In the genomic region with DNA sequence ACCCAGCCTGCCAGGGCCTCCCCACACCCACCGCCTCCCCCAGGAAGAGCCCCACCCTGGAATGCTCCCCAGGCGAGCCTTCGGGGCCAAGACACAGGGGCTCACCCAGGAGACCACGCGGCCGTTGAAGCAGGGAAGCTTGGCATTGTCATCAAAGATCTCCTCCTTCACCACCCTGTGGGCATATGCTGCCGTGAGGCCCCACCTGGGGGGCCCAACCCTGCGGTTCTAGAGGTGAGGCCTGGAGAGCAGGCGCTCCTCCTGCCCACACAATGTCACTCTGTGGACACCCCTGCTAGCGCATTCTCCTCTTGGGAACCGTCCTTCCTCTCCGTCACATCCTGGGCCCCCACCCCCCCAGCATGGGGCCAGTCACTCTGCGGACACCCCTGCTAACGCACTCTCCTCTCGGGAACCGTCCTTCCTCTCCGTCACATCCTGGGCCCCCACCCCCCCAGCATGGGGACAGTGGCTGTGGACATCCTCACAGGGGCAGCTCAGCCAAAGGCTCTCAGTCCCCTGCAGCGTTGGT, we compare ENCODE assay signal across 16 cellular contexts. TPM values are rescaled to one million over a fixed set of nuclear protein-coding genes. Genes with fewer than 3 reads are reported as not detected.
DNase-seq lines count a peak whose midpoint lies in the region; ATAC-seq and TF ChIP-seq lines count a peak whose summit lies in the region.
"Had no signal": no experiment of that assay in that cellular context is flagged by ENCODE, and none has a peak within 500 bp of the region (broad histone marks: within the 10 kb centered on the region; RNA-seq: fewer than 3 reads in every experiment).

No MANE protein-coding gene starts in this region.

- H4K20me1 ChIP-seq in HCT116 (ENCODE audit: insufficient read depth) (peaks cover under 1% of the 10 kb centered on the region; the same call in 1 of the 2 replicates), neural progenitor cell (ENCODE audit: low read depth) (peaks cover 54% of the 10 kb centered on the region), smooth muscle cell (ENCODE audit: low read depth) (peaks cover 74% of the 10 kb centered on the region)

- H3K4me3 Mint-ChIP-seq in neural progenitor cell = peak overlapping the region; percentile 52
- no peak overlapping the region for H3K4me3 Mint-ChIP-seq in CD14-positive monocyte
- H3K4me3 Mint-ChIP-seq: CD4-positive, alpha-beta T cell; H9 had no signal

- ATAC-seq in HCT116 (no peak), RWPE2 (ENCODE audit: low read depth) (no peak), HG03457 (IDR thresholded peaks at IDR 0.05; ENCODE audit: unreplicated experiment) (no peak), HG03095 (IDR thresholded peaks at IDR 0.05; ENCODE audit: unreplicated experiment) (no peak)
- ATAC-seq: A549, HepG2 had no signal

- peaks cover 70% of the 10 kb centered on the region for H3K79me2 ChIP-seq in HCT116 (ENCODE audit: insufficient read depth, low read length)
- H3K79me2 ChIP-seq in neural progenitor cell (ENCODE audit: low read depth) = peaks cover 34% of the 10 kb centered on the region
- peaks cover 44% of the 10 kb centered on the region for H3K79me2 ChIP-seq in smooth muscle cell (ENCODE audit: low read depth)

- H3K4me3 ChIP-seq in HCT116 (replicated peaks in 1 of 2; ENCODE audit: low read depth in 1 of 2, low read length in 2 of 2) (no peak overlapping the region), RWPE2 (ENCODE audit: severe bottlenecking) (no peak overlapping the region), neural progenitor cell (no peak overlapping the region), smooth muscle cell (no peak overlapping the region)
- H3K4me3 ChIP-seq: A549 had no signal

- DNase-seq in HCT116 (ENCODE audit: low read depth, low spot score) = no peak
- no peak for DNase-seq in RWPE2 (ENCODE audit: low spot score)
- DNase-seq in neural progenitor cell (ENCODE audit: low spot score) = no peak
- DNase-seq in CD14-positive monocyte (ENCODE audit: low spot score) = no peak
- DNase-seq in smooth muscle cell (lab: John Stamatoyannopoulos, UW; ENCODE audit: unreplicated experiment) = no peak
- DNase-seq: BE2C; CD4-positive, alpha-beta T cell; DMS153; DMS79 treated with DMSO at 0.1 percent for 48 hours; EL; GOT3; H9 had no signal

- H3K9me3 ChIP-seq in HCT116 (ENCODE audit: control insufficient read depth in 1 of 2, insufficient read depth in 1 of 2, low read depth in 1 of 2, low read length in 2 of 2) = no peaks in the 10 kb centered on the region
- no peaks in the 10 kb centered on the region for H3K9me3 ChIP-seq in RWPE2 (ENCODE audit: severe bottlenecking)
- H3K9me3 ChIP-seq in neural progenitor cell (ENCODE audit: low read depth) = no peaks in the 10 kb centered on the region
- no peaks in the 10 kb centered on the region for H3K9me3 ChIP-seq in smooth muscle cell (replicated peaks; ENCODE audit: low read depth)
- H3K9me3 ChIP-seq: A549, BE2C had no signal

- H3K4me1 ChIP-seq in HCT116 (ENCODE audit: control insufficient read depth in 1 of 2, insufficient read depth in 2 of 2, low read length in 2 of 2) (peaks cover 41 to 66% of the 10 kb centered on the region in 2 experiments), RWPE2 (ENCODE audit: insufficient read depth, poor library complexity, severe bottlenecking) (peaks cover 26% of the 10 kb centered on the region), neural progenitor cell (peaks cover 4% of the 10 kb centered on the region), smooth muscle cell (ENCODE audit: low read depth) (peaks cover 4% of the 10 kb centered on the region)

- H3F3A ChIP-seq in neural progenitor cell (ENCODE audit: low read depth) (peaks cover 7% of the 10 kb centered on the region), smooth muscle cell (ENCODE audit: low read depth) (no peaks in the 10 kb centered on the region)

- TF ChIP-seq CTCF in HCT116 (IDR thresholded peaks at IDR 0.05 in 2 of 3, conservative IDR thresholded peaks at IDR 0.05 in 1 of 3; ENCODE audit: borderline replicate concordance in 1 of 3, insufficient read depth in 1 of 3, low read depth in 2 of 3, low read length in 2 of 3) (no peak), RWPE2 (IDR thresholded peaks at IDR 0.05; ENCODE audit: poor library complexity, severe bottlenecking) (no peak), neural progenitor cell (IDR thresholded peaks at IDR 0.05) (no peak), CD14-positive monocyte (IDR thresholded peaks at IDR 0.05) (no peak), smooth muscle cell (IDR thresholded peaks at IDR 0.05; ENCODE audit: borderline replicate concordance, insufficient read depth, poor library complexity, severe bottlenecking) (no peak)

- BruUV-seq in HCT116 (replicated peaks; lab: Mats Ljungman, UMichigan) = no TSS peak

- CTCF ChIA-PET in HCT116 (lab: Charles Lee) = no interaction called here

- POLR2A ChIA-PET in HCT116 (lab: Charles Lee) = no interaction called here

- H3K27ac Mint-ChIP-seq in neural progenitor cell (no peak overlapping the region), CD14-positive monocyte (peak overlapping the region in 1 of 7 donors; percentile 75)
- H3K27ac Mint-ChIP-seq: CD4-positive, alpha-beta T cell had no signal

- H2AFZ ChIP-seq in HCT116 (ENCODE audit: low read depth, low read length, poor library complexity, severe bottlenecking) (no peak overlapping the region), neural progenitor cell (replicated peaks) (no peak overlapping the region), smooth muscle cell (ENCODE audit: low read depth) (no peak overlapping the region)

- no peaks in the 10 kb centered on the region for H3K9me2 ChIP-seq in HCT116 (ENCODE audit: insufficient read depth)

- no peaks in the 10 kb centered on the region for H3K27me3 ChIP-seq in HCT116 (ENCODE audit: insufficient read depth, low read length)
- H3K27me3 ChIP-seq in RWPE2 (ENCODE audit: insufficient read depth, poor library complexity, severe bottlenecking) = no peaks in the 10 kb centered on the region
- no peaks in the 10 kb centered on the region for H3K27me3 ChIP-seq in neural progenitor cell
- H3K27me3 ChIP-seq in smooth muscle cell (ENCODE audit: low read depth) = no peaks in the 10 kb centered on the region
- H3K27me3 ChIP-seq: BE2C had no signal

- H3K36me3 Mint-ChIP-seq in neural progenitor cell (peaks cover 10% of the 10 kb centered on the region), CD14-positive monocyte (peaks cover 21 to 40% of the 10 kb centered on the region in 2 donors)

- TF ChIP-seq POLR2A in HCT116 (IDR thresholded peaks at IDR 0.05; ENCODE audit: borderline replicate concordance, extremely low read depth, insufficient read depth, insufficient read length) = no peak

- RAD21 ChIA-PET in HCT116 (lab: Charles Lee; ENCODE audit: low non-redundant PET in 1 of 2, low total read pairs in 2 of 2, uncharacterized antibody in 2 of 2, unreplicated experiment in 2 of 2) = no interaction called here

- no peak for TF ChIP-seq RAD21 in HCT116 (IDR thresholded peaks at IDR 0.05; ENCODE audit: low read depth)

- H3K9ac ChIP-seq in HCT116 (ENCODE audit: low read length) = no peak overlapping the region; the same call in 1 of the 2 replicates
- H3K9ac ChIP-seq in neural progenitor cell = no peak overlapping the region
- no peak overlapping the region for H3K9ac ChIP-seq in smooth muscle cell (ENCODE audit: low read depth)

- H3K4me1 Mint-ChIP-seq in neural progenitor cell (peaks cover 4% of the 10 kb centered on the region), CD14-positive monocyte (peaks cover 9% of the 10 kb centered on the region)

- H3K9me3 Mint-ChIP-seq in neural progenitor cell (no peaks in the 10 kb centered on the region), CD14-positive monocyte (peaks cover 0 to 1% (median 0%) of the 10 kb centered on the region in 7 donors)
- H3K9me3 Mint-ChIP-seq: CD4-positive, alpha-beta T cell had no signal

- H3K4me2 ChIP-seq in HCT116 (ENCODE audit: low read length) (peak overlapping the region; percentile 96; the same call in 1 of the 2 replicates), neural progenitor cell (no peak overlapping the region), smooth muscle cell (no peak overlapping the region)

- H3K27me3 Mint-ChIP-seq in neural progenitor cell (ENCODE audit: insufficient read depth, low read depth) = peaks cover 2% of the 10 kb centered on the region
- H3K27me3 Mint-ChIP-seq in CD14-positive monocyte (ENCODE audit: low read depth in 3 of 3) = peaks cover 2 to 6% (median 4%) of the 10 kb centered on the region in 3 donors
- H3K27me3 Mint-ChIP-seq: CD4-positive, alpha-beta T cell had no signal

- H3K36me3 ChIP-seq in HCT116 (ENCODE audit: control insufficient read depth in 1 of 2, insufficient read depth in 2 of 2, low read length in 2 of 2) (peaks cover 7 to 30% of the 10 kb centered on the region in 2 experiments; a peak in 3 of 4 replicates), RWPE2 (ENCODE audit: low read depth) (peaks cover 30% of the 10 kb centered on the region), neural progenitor cell (no peaks in the 10 kb centered on the region), smooth muscle cell (ENCODE audit: low read depth) (no peaks in the 10 kb centered on the region)

- WGBS in smooth muscle cell (ENCODE audit: low lambda C conversion rate) = 95% methylated on average over 18 of the region's 18 CpGs

- H3K27ac ChIP-seq in HCT116 (ENCODE audit: low read depth, low read length) = peak overlapping the region; percentile 100; the same call in 1 of the 2 replicates
- peak overlapping the region; percentile 98 for H3K27ac ChIP-seq in RWPE2 (ENCODE audit: poor library complexity, severe bottlenecking)
- no peak overlapping the region for H3K27ac ChIP-seq in neural progenitor cell
- no peak overlapping the region for H3K27ac ChIP-seq in smooth muscle cell (ENCODE audit: low read depth)

- intact Hi-C loops in HCT116 (cut with micrococcal nuclease) = loop anchor here (10.0 kb wide), 1 partner anchor 272 kb away; a partner anchor contains a TSS
- intact Hi-C loops in CD14-positive monocyte (cut with micrococcal nuclease) = no loop called here

RNA-seq across cellular contexts. Expression of a gene that starts 6.6 kb away (rescaled TPM):
- total RNA-seq in HCT116 (2021; ENCODE audit: unreplicated experiment) (160 TPM), neural progenitor cell (ENCODE audit: low replicate concordance) (14.5 and 64.1 TPM in 2 replicates), smooth muscle cell (28.5 and 37.8 TPM in 2 replicates)
- polyA plus RNA-seq in HCT116 (2012) = 193 and 219 TPM in 2 replicates
- polyA plus RNA-seq in CD14-positive monocyte (under 1 TPM; 0.41 to 0.55 TPM), smooth muscle cell (28.7 and 43.5 TPM in 2 replicates)

RNA-seq across cellular contexts. Expression of a gene that starts 11.6 kb away (rescaled TPM):
- 0.07 TPM for total RNA-seq in HCT116 (2021; ENCODE audit: unreplicated experiment)
- polyA plus RNA-seq in HCT116 (2012) = 0.33 and 0.37 TPM in 2 replicates
- total RNA-seq in neural progenitor cell (ENCODE audit: low replicate concordance) = 0.22 TPM in 1 of 2 replicates, not detected in the other
- polyA plus RNA-seq in CD14-positive monocyte = not detected
- 0.18 and 0.36 TPM in 2 replicates for total RNA-seq in smooth muscle cell
- polyA plus RNA-seq in smooth muscle cell = 0.39 and 0.79 TPM in 2 replicates

RNA-seq across cellular contexts. Expression of a gene that starts 15.7 kb away (rescaled TPM):
- 0.74 TPM for total RNA-seq in HCT116 (2021; ENCODE audit: unreplicated experiment)
- polyA plus RNA-seq in HCT116 (2012) = 3.6 and 3.7 TPM in 2 replicates
- total RNA-seq in neural progenitor cell (ENCODE audit: low replicate concordance) = 6.8 and 24.0 TPM in 2 replicates
- polyA plus RNA-seq in CD14-positive monocyte = not detected
- total RNA-seq in smooth muscle cell = 240 and 266 TPM in 2 replicates
- 473 and 597 TPM in 2 replicates for polyA plus RNA-seq in smooth muscle cell

RNA-seq across cellular contexts. Expression of a gene that starts 18.0 kb away (rescaled TPM):
- total RNA-seq in HCT116 (2021; ENCODE audit: unreplicated experiment) = 16.3 TPM
- 11.2 and 13.9 TPM in 2 replicates for polyA plus RNA-seq in HCT116 (2012)
- 1.0 and 13.5 TPM in 2 replicates for total RNA-seq in neural progenitor cell (ENCODE audit: low replicate concordance)
- polyA plus RNA-seq in CD14-positive monocyte = 1 to 10 TPM; 7.4 to 7.7 TPM
- total RNA-seq in smooth muscle cell = 13.8 and 16.2 TPM in 2 replicates
- 32.5 and 34.3 TPM in 2 replicates for polyA plus RNA-seq in smooth muscle cell

RNA-seq across cellular contexts. Expression of a gene that starts 18.2 kb away (rescaled TPM):
- total RNA-seq in HCT116 (2021; ENCODE audit: unreplicated experiment) = 161 TPM
- polyA plus RNA-seq in HCT116 (2012) = 161 and 165 TPM in 2 replicates
- total RNA-seq in neural progenitor cell (ENCODE audit: low replicate concordance) = 62.4 and 116 TPM in 2 replicates
- 10 to 100 TPM; 46.2 to 49.6 TPM for polyA plus RNA-seq in CD14-positive monocyte
- 48.5 and 49.3 TPM in 2 replicates for total RNA-seq in smooth muscle cell
- polyA plus RNA-seq in smooth muscle cell = 63.1 and 82.1 TPM in 2 replicates

Comparison
In these comparisons a context has a peak if more than half of its experiments do, and no peak if none do; other contexts are left out.
1. H3K27ac ChIP-seq: peak in HCT116 (single experiment) and RWPE2 (single experiment); none in neural progenitor cell (single experiment) and smooth muscle cell (single experiment).